In genomic region chr3:126113733-126114132, GRCh38 we compare ENCODE assay signal across 9 cellular contexts. TPM values are rescaled to one million over a fixed set of nuclear protein-coding genes. Genes with fewer than 3 reads are reported as not detected.
DNase-seq lines count a peak whose midpoint lies in the region; ATAC-seq and TF ChIP-seq lines count a peak whose summit lies in the region.
"Had no signal": no experiment of that assay in that cellular context is flagged by ENCODE, and none has a peak within 500 bp of the region (broad histone marks: within the 10 kb centered on the region; RNA-seq: fewer than 3 reads in every experiment).

No MANE protein-coding gene starts in this region.

- H3K4me3 ChIP-seq in CD8-positive, alpha-beta T cell (ENCODE audit: low read depth, low read length) = no peak overlapping the region
- no peak overlapping the region for H3K4me3 ChIP-seq in astrocyte of the spinal cord (ENCODE audit: low read depth, low read length)

- no peaks in the 10 kb centered on the region for H3K9me3 ChIP-seq in CD8-positive, alpha-beta T cell (ENCODE audit: low read length)

- H3K4me1 ChIP-seq in CD8-positive, alpha-beta T cell (ENCODE audit: insufficient read depth, low read length) = no peaks in the 10 kb centered on the region

- in situ Hi-C loops in astrocyte of the spinal cord (cut with HindIII; ENCODE audit: low sequenced_read_pairs) = no loop called here

- peak; percentile 8 for TF ChIP-seq CTCF in CD8-positive, alpha-beta T cell (IDR thresholded peaks at IDR 0.05)
- TF ChIP-seq CTCF in astrocyte of the spinal cord (IDR thresholded peaks at IDR 0.05; ENCODE audit: low read depth, low read length) = peak; percentile 38

- H3K27me3 ChIP-seq in CD8-positive, alpha-beta T cell (ENCODE audit: insufficient read depth, low read length) = no peaks in the 10 kb centered on the region

- POLR2A ChIA-PET in CD8-positive, alpha-beta T cell (lab: Charles Lee) = no interaction called here
- POLR2A ChIA-PET in HEK293T (lab: Yijun Ruan, JAX) = no interaction called here
- POLR2A ChIA-PET in naive thymus-derived CD8-positive, alpha-beta T cell (lab: Charles Lee) = no interaction called here

- intact Hi-C loops in CD8-positive, alpha-beta T cell (cut with DNase I, micrococcal nuclease) = no loop called here

- no peak overlapping the region for H3K4me3 Mint-ChIP-seq in CD8-positive, alpha-beta T cell
- H3K4me3 Mint-ChIP-seq in naive thymus-derived CD8-positive, alpha-beta T cell = no peak overlapping the region
- H3K4me3 Mint-ChIP-seq: T-helper 1 cell treated with Interleukin-12 subunit alpha and Interleukin-12 subunit beta and Interleukin-4 antibody, amounts not matched to agents 30 μg/mL and 1 μg/mL, for 36 hours had no signal

- no peak overlapping the region for H3K27ac ChIP-seq in CD8-positive, alpha-beta T cell (ENCODE audit: low read depth, low read length)

- no peak for DNase-seq in CD8-positive, alpha-beta T cell
- peak; percentile 62 for DNase-seq in HEK293T (ENCODE audit: extremely low spot score)
- DNase-seq in astrocyte of the spinal cord (ENCODE audit: low read depth, low spot score) = no peak
- DNase-seq in naive thymus-derived CD8-positive, alpha-beta T cell = peak in 2 of 10 donors; percentile 19 to 45

- no peaks in the 10 kb centered on the region for H3K9me3 Mint-ChIP-seq in CD8-positive, alpha-beta T cell
- no peaks in the 10 kb centered on the region for H3K9me3 Mint-ChIP-seq in naive thymus-derived CD8-positive, alpha-beta T cell
- H3K9me3 Mint-ChIP-seq: T-helper 1 cell treated with Interleukin-12 subunit alpha and Interleukin-12 subunit beta and Interleukin-4 antibody, amounts not matched to agents 30 μg/mL and 1 μg/mL, for 36 hours had no signal

- no peak for ATAC-seq in CD8-positive, alpha-beta T cell
- peak; percentile 51 to 72 for ATAC-seq in naive thymus-derived CD8-positive, alpha-beta T cell
- ATAC-seq in GM18861 (IDR thresholded peaks at IDR 0.05; ENCODE audit: unreplicated experiment) (no peak), GM21381 (IDR thresholded peaks at IDR 0.05; ENCODE audit: unreplicated experiment) (no peak), GM18502 (IDR thresholded peaks at IDR 0.05; ENCODE audit: poor library complexity, unreplicated experiment) (no peak), GM18868 (IDR thresholded peaks at IDR 0.05; ENCODE audit: unreplicated experiment) (no peak)

- no peaks in the 10 kb centered on the region for H3K36me3 Mint-ChIP-seq in CD8-positive, alpha-beta T cell
- no peaks in the 10 kb centered on the region for H3K36me3 Mint-ChIP-seq in naive thymus-derived CD8-positive, alpha-beta T cell

- H3K4me1 Mint-ChIP-seq in CD8-positive, alpha-beta T cell (ENCODE audit: low read depth) = no peaks in the 10 kb centered on the region
- no peaks in the 10 kb centered on the region for H3K4me1 Mint-ChIP-seq in naive thymus-derived CD8-positive, alpha-beta T cell

- H3K27ac Mint-ChIP-seq in CD8-positive, alpha-beta T cell = no peak overlapping the region
- H3K27ac Mint-ChIP-seq in naive thymus-derived CD8-positive, alpha-beta T cell = no peak overlapping the region
- H3K27ac Mint-ChIP-seq: T-helper 1 cell treated with Interleukin-12 subunit alpha and Interleukin-12 subunit beta and Interleukin-4 antibody, amounts not matched to agents 30 μg/mL and 1 μg/mL, for 36 hours had no signal

- no peaks in the 10 kb centered on the region for H3K27me3 Mint-ChIP-seq in CD8-positive, alpha-beta T cell (ENCODE audit: low read depth)
- peaks cover 0 to 2% (median under 1%) of the 10 kb centered on the region in 5 donors for H3K27me3 Mint-ChIP-seq in naive thymus-derived CD8-positive, alpha-beta T cell

- H3K36me3 ChIP-seq in CD8-positive, alpha-beta T cell (ENCODE audit: insufficient read depth, low read length) = no peaks in the 10 kb centered on the region

- CTCF ChIA-PET in CD8-positive, alpha-beta T cell (lab: Charles Lee) = no interaction called here
- CTCF ChIA-PET in HEK293T (lab: Yijun Ruan, JAX) = no interaction called here

TF ChIP-seq in HEK293T, 16 proteins besides CTCF, POLR2A, EP300 and RAD21:
- no peak for TF ChIP-seq BHLHE40 (IDR thresholded peaks at IDR 0.05; ENCODE audit: borderline replicate concordance)
- TF ChIP-seq TARDBP (IDR thresholded peaks at IDR 0.05) = no peak
- no peak for TF ChIP-seq NFRKB (IDR thresholded peaks at IDR 0.05)
- no peak for TF ChIP-seq FOXK2 (IDR thresholded peaks at IDR 0.05)
- no peak for TF ChIP-seq SP1 (IDR thresholded peaks at IDR 0.05)
- TF ChIP-seq HDGF (IDR thresholded peaks at IDR 0.05; ENCODE audit: borderline replicate concordance) = no peak
- no peak for TF ChIP-seq PKNOX1 (IDR thresholded peaks at IDR 0.05)
- TF ChIP-seq CTBP1 (IDR thresholded peaks at IDR 0.05; ENCODE audit: borderline replicate concordance) = no peak
- no peak for TF ChIP-seq FOXA1 (IDR thresholded peaks at IDR 0.05)
- TF ChIP-seq ARNT (IDR thresholded peaks at IDR 0.05) = no peak
- no peak for TF ChIP-seq L3MBTL2 (conservative IDR thresholded peaks at IDR 0.05)
- no peak for TF ChIP-seq ZNF384 (IDR thresholded peaks at IDR 0.05)
- TF ChIP-seq FOXM1 (IDR thresholded peaks at IDR 0.05; ENCODE audit: borderline replicate concordance) = no peak
- no peak for TF ChIP-seq ELF4 (IDR thresholded peaks at IDR 0.05)
- TF ChIP-seq LEF1 (IDR thresholded peaks at IDR 0.05; ENCODE audit: borderline replicate concordance) = no peak
TF ChIP-seq in HEK293T: peak in this region for 0.

RNA-seq across cellular contexts. Expression of gene SLC41A3, which starts 29.8 kb away (rescaled TPM):
- total RNA-seq in CD8-positive, alpha-beta T cell = 10 to 100 TPM; 24.0 to 26.1 TPM
- 10 to 100 TPM; 32.8 to 34.6 TPM for total RNA-seq in naive thymus-derived CD8-positive, alpha-beta T cell
- polyA plus RNA-seq in naive thymus-derived CD8-positive, alpha-beta T cell = 10 to 100 TPM; 21.4 to 26.9 (median 24.3) TPM

Comparison
In these comparisons a context has a peak if more than half of its experiments do, and no peak if none do; other contexts are left out.
1. ATAC-seq: peak in naive thymus-derived CD8-positive, alpha-beta T cell (2 of 2); none in CD8-positive, alpha-beta T cell (single experiment), GM18861 (single experiment), GM21381 (single experiment), GM18502 (single experiment) and GM18868 (single experiment).